Comparison of ENCODE assay signal across 1 cellular context in the genomic region with DNA sequence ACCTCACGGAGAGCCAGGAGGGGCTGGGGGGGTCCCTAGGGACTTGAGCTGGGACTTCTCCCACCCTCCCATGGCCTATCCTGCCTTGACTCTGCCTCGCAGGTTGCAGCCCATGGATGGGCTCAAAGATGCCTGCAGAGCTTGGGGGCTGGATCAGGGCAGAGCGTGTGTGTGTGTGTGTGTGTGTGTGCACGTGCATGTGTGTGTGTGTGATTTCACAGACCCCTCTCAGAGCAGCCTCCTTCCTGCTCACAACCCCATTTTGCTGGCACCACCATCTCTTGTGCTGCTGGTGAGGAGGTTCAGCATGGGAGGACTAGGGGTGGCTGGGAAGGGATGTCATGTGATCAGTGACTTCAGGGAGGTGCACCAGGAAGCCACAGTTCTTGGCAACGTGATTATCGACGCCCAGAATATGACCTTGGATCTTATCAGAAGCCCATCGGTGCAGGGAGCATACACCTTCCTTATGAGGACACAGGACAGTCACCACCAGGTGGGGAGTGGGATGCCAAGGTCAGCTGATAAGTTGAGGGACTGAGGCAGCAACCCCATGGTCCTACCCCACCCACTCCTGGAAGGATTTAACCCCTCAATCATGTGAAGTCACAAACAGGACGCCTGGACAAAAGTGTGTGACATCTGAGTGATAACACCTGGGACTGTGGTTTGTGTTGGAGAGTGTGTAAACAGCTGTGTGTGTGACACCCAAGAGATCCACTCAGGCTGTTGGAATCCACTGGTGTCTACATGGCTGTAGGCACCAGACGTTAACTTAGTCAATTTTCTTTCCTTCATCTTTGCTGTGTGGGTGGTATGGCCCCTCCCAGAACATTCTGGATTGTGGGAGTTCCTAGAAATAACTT.
A peak's percentile ranks its signal among the peaks of the same experiment; 100 is the strongest.
TF ChIP-seq lines count a peak whose summit lies in the region.

No MANE protein-coding gene starts in this region.

TF ChIP-seq in K562, 482 proteins besides CTCF, POLR2A, EP300 and RAD21 (continued from another document and continues in another):
- TF ChIP-seq, protein P1, sequence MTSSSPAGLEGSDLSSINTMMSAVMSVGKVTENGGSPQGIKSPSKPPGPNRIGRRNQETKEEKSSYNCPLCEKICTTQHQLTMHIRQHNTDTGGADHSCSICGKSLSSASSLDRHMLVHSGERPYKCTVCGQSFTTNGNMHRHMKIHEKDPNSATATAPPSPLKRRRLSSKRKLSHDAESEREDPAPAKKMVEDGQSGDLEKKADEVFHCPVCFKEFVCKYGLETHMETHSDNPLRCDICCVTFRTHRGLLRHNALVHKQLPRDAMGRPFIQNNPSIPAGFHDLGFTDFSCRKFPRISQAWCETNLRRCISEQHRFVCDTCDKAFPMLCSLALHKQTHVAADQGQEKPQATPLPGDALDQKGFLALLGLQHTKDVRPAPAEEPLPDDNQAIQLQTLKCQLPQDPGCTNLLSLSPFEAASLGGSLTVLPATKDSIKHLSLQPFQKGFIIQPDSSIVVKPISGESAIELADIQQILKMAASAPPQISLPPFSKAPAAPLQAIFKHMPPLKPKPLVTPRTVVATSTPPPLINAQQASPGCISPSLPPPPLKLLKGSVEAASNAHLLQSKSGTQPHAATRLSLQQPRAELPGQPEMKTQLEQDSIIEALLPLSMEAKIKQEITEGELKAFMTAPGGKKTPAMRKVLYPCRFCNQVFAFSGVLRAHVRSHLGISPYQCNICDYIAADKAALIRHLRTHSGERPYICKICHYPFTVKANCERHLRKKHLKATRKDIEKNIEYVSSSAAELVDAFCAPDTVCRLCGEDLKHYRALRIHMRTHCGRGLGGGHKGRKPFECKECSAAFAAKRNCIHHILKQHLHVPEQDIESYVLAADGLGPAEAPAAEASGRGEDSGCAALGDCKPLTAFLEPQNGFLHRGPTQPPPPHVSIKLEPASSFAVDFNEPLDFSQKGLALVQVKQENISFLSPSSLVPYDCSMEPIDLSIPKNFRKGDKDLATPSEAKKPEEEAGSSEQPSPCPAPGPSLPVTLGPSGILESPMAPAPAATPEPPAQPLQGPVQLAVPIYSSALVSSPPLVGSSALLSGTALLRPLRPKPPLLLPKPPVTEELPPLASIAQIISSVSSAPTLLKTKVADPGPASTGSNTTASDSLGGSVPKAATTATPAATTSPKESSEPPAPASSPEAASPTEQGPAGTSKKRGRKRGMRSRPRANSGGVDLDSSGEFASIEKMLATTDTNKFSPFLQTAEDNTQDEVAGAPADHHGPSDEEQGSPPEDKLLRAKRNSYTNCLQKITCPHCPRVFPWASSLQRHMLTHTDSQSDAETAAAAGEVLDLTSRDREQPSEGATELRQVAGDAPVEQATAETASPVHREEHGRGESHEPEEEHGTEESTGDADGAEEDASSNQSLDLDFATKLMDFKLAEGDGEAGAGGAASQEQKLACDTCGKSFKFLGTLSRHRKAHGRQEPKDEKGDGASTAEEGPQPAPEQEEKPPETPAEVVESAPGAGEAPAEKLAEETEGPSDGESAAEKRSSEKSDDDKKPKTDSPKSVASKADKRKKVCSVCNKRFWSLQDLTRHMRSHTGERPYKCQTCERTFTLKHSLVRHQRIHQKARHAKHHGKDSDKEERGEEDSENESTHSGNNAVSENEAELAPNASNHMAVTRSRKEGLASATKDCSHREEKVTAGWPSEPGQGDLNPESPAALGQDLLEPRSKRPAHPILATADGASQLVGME (CRISPR knock-in tag; IDR thresholded peaks at IDR 0.05): no peak
- TF ChIP-seq, protein P2, sequence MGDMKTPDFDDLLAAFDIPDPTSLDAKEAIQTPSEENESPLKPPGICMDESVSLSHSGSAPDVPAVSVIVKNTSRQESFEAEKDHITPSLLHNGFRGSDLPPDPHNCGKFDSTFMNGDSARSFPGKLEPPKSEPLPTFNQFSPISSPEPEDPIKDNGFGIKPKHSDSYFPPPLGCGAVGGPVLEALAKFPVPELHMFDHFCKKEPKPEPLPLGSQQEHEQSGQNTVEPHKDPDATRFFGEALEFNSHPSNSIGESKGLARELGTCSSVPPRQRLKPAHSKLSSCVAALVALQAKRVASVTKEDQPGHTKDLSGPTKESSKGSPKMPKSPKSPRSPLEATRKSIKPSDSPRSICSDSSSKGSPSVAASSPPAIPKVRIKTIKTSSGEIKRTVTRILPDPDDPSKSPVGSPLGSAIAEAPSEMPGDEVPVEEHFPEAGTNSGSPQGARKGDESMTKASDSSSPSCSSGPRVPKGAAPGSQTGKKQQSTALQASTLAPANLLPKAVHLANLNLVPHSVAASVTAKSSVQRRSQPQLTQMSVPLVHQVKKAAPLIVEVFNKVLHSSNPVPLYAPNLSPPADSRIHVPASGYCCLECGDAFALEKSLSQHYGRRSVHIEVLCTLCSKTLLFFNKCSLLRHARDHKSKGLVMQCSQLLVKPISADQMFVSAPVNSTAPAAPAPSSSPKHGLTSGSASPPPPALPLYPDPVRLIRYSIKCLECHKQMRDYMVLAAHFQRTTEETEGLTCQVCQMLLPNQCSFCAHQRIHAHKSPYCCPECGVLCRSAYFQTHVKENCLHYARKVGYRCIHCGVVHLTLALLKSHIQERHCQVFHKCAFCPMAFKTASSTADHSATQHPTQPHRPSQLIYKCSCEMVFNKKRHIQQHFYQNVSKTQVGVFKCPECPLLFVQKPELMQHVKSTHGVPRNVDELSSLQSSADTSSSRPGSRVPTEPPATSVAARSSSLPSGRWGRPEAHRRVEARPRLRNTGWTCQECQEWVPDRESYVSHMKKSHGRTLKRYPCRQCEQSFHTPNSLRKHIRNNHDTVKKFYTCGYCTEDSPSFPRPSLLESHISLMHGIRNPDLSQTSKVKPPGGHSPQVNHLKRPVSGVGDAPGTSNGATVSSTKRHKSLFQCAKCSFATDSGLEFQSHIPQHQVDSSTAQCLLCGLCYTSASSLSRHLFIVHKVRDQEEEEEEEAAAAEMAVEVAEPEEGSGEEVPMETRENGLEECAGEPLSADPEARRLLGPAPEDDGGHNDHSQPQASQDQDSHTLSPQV (IDR thresholded peaks at IDR 0.05): no peak
- TF ChIP-seq CBFA2T3 (IDR thresholded peaks at IDR 0.05) (peak; percentile 42; the same call in 1 of the 2 replicates), TGIF2 (CRISPR knock-in tag; IDR thresholded peaks at IDR 0.05) (no peak), ZNF134 (CRISPR knock-in tag; conservative IDR thresholded peaks at IDR 0.05) (no peak), BHLHE40 (IDR thresholded peaks at IDR 0.05; ENCODE audit: low read length) (0 out of 2 replicates have a peak, but pooled peaks have one; percentile 44), ZNF408 (CRISPR knock-in tag; IDR thresholded peaks at IDR 0.05; ENCODE audit: low read depth) (no peak), GATAD2A (IDR thresholded peaks at IDR 0.05) (no peak), CAMTA2 (CRISPR knock-in tag; conservative IDR thresholded peaks at IDR 0.05) (no peak), RAD51 (IDR thresholded peaks at IDR 0.05; ENCODE audit: borderline replicate concordance, low read depth) (peak; percentile 71; the same call in 1 of the 2 replicates), ZNF217 (CRISPR knock-in tag; IDR thresholded peaks at IDR 0.05) (no peak), RBM25 (IDR thresholded peaks at IDR 0.05; ENCODE audit: low read depth, low read length, severe bottlenecking) (no peak), ESRRA (IDR thresholded peaks at IDR 0.05; ENCODE audit: borderline replicate concordance, low read depth) (peak; percentile 91), ZBTB17 (CRISPR knock-in tag; IDR thresholded peaks at IDR 0.05) (no peak), SMAD4 (CRISPR knock-in tag; conservative IDR thresholded peaks at IDR 0.05) (no peak), DPF2 (IDR thresholded peaks at IDR 0.05) (no peak), C11orf30 (IDR thresholded peaks at IDR 0.05; ENCODE audit: low read depth) (no peak), NEUROD1 (IDR thresholded peaks at IDR 0.05; ENCODE audit: borderline replicate concordance, low read depth, low read length, partially characterized antibody) (no peak), BACH1 (tag; IDR thresholded peaks at IDR 0.05) (no peak), ZNF778 (CRISPR knock-in tag; IDR thresholded peaks at IDR 0.05) (no peak), MEIS2 (IDR thresholded peaks at IDR 0.05; ENCODE audit: partially characterized antibody) (peak; percentile 10), TEAD4 (IDR thresholded peaks at IDR 0.05; ENCODE audit: low read length) (no peak; the same call in 1 of the 2 replicates), TEAD4 (CRISPR knock-in tag; IDR thresholded peaks at IDR 0.05; ENCODE audit: borderline replicate concordance) (no peak), SRF (CRISPR knock-in tag; IDR thresholded peaks at IDR 0.05) (no peak), PHF21A (IDR thresholded peaks at IDR 0.05; ENCODE audit: borderline replicate concordance, low read depth) (no peak)
- TF ChIP-seq, protein P3, sequence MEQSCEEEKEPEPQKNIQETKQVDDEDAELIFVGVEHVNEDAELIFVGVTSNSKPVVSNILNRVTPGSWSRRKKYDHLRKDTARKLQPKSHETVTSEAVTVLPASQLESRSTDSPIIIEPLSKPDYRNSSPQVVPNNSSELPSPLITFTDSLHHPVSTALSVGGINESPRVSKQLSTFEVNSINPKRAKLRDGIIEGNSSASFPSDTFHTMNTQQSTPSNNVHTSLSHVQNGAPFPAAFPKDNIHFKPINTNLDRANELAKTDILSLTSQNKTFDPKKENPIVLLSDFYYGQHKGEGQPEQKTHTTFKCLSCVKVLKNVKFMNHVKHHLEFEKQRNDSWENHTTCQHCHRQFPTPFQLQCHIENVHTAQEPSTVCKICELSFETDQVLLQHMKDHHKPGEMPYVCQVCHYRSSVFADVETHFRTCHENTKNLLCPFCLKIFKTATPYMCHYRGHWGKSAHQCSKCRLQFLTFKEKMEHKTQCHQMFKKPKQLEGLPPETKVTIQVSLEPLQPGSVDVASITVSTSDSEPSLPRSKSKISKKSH (CRISPR knock-in tag; IDR thresholded peaks at IDR 0.05): no peak
- TF ChIP-seq, protein P4, sequence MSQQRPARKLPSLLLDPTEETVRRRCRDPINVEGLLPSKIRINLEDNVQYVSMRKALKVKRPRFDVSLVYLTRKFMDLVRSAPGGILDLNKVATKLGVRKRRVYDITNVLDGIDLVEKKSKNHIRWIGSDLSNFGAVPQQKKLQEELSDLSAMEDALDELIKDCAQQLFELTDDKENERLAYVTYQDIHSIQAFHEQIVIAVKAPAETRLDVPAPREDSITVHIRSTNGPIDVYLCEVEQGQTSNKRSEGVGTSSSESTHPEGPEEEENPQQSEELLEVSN (IDR thresholded peaks at IDR 0.05; ENCODE audit: borderline replicate concordance in 1 of 2, extremely low read depth in 1 of 2, insufficient read depth in 1 of 2, insufficient read length in 1 of 2, low read depth in 1 of 2, low read length in 1 of 2, poor library complexity in 1 of 2, severe bottlenecking in 1 of 2): peak; percentile 43 to 54
- TF ChIP-seq, protein P5, sequence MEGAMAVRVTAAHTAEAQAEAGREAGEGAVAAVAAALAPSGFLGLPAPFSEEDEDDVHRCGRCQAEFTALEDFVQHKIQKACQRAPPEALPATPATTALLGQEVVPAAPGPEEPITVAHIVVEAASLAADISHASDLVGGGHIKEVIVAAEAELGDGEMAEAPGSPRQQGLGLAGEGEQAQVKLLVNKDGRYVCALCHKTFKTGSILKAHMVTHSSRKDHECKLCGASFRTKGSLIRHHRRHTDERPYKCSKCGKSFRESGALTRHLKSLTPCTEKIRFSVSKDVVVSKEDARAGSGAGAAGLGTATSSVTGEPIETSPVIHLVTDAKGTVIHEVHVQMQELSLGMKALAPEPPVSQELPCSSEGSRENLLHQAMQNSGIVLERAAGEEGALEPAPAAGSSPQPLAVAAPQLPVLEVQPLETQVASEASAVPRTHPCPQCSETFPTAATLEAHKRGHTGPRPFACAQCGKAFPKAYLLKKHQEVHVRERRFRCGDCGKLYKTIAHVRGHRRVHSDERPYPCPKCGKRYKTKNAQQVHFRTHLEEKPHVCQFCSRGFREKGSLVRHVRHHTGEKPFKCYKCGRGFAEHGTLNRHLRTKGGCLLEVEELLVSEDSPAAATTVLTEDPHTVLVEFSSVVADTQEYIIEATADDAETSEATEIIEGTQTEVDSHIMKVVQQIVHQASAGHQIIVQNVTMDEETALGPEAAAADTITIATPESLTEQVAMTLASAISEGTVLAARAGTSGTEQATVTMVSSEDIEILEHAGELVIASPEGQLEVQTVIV (CRISPR knock-in tag; IDR thresholded peaks at IDR 0.05; ENCODE audit: borderline replicate concordance): no peak
- TF ChIP-seq, protein P6, sequence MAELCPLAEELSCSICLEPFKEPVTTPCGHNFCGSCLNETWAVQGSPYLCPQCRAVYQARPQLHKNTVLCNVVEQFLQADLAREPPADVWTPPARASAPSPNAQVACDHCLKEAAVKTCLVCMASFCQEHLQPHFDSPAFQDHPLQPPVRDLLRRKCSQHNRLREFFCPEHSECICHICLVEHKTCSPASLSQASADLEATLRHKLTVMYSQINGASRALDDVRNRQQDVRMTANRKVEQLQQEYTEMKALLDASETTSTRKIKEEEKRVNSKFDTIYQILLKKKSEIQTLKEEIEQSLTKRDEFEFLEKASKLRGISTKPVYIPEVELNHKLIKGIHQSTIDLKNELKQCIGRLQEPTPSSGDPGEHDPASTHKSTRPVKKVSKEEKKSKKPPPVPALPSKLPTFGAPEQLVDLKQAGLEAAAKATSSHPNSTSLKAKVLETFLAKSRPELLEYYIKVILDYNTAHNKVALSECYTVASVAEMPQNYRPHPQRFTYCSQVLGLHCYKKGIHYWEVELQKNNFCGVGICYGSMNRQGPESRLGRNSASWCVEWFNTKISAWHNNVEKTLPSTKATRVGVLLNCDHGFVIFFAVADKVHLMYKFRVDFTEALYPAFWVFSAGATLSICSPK (IDR thresholded peaks at IDR 0.05; ENCODE audit: borderline replicate concordance): no peak
- TF ChIP-seq, protein P7, sequence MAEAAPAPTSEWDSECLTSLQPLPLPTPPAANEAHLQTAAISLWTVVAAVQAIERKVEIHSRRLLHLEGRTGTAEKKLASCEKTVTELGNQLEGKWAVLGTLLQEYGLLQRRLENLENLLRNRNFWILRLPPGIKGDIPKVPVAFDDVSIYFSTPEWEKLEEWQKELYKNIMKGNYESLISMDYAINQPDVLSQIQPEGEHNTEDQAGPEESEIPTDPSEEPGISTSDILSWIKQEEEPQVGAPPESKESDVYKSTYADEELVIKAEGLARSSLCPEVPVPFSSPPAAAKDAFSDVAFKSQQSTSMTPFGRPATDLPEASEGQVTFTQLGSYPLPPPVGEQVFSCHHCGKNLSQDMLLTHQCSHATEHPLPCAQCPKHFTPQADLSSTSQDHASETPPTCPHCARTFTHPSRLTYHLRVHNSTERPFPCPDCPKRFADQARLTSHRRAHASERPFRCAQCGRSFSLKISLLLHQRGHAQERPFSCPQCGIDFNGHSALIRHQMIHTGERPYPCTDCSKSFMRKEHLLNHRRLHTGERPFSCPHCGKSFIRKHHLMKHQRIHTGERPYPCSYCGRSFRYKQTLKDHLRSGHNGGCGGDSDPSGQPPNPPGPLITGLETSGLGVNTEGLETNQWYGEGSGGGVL (CRISPR knock-in tag; IDR thresholded peaks at IDR 0.05): no peak
- TF ChIP-seq, protein P8, sequence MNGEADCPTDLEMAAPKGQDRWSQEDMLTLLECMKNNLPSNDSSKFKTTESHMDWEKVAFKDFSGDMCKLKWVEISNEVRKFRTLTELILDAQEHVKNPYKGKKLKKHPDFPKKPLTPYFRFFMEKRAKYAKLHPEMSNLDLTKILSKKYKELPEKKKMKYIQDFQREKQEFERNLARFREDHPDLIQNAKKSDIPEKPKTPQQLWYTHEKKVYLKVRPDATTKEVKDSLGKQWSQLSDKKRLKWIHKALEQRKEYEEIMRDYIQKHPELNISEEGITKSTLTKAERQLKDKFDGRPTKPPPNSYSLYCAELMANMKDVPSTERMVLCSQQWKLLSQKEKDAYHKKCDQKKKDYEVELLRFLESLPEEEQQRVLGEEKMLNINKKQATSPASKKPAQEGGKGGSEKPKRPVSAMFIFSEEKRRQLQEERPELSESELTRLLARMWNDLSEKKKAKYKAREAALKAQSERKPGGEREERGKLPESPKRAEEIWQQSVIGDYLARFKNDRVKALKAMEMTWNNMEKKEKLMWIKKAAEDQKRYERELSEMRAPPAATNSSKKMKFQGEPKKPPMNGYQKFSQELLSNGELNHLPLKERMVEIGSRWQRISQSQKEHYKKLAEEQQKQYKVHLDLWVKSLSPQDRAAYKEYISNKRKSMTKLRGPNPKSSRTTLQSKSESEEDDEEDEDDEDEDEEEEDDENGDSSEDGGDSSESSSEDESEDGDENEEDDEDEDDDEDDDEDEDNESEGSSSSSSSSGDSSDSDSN (IDR thresholded peaks at IDR 0.05; ENCODE audit: borderline replicate concordance in 1 of 2, low read depth in 2 of 2, low read length in 2 of 2): no peak
